Comparison of ENCODE assay signal across 9 cellular contexts in genomic region chr6:137045221-137045789, GRCh38. TPM values are rescaled to one million over a fixed set of nuclear protein-coding genes. Genes with fewer than 3 reads are reported as not detected.
A peak's percentile ranks its signal among the peaks of the same experiment; 100 is the strongest.
DNase-seq lines count a peak whose midpoint lies in the region; ATAC-seq and TF ChIP-seq lines count a peak whose summit lies in the region.
"Had no signal": no experiment of that assay in that cellular context is flagged by ENCODE, and none has a peak within 500 bp of the region (broad histone marks: within the 10 kb centered on the region; RNA-seq: fewer than 3 reads in every experiment).

No MANE protein-coding gene starts in this region.

- H3K9me3 Mint-ChIP-seq in H9 = no peaks in the 10 kb centered on the region

- CTCF ChIA-PET in Panc1 (lab: Charles Lee) = no interaction called here

- no peak overlapping the region for H2BK20ac ChIP-seq in H9 (ENCODE audit: low read depth, low read length, poor library complexity, severe bottlenecking)

- no peak overlapping the region for H4K5ac ChIP-seq in H9 (ENCODE audit: insufficient read length, low read depth, low read length)

- no peak overlapping the region for H3K27ac Mint-ChIP-seq in H9

- H3K36me3 ChIP-seq in Panc1 (ENCODE audit: control insufficient read depth, insufficient read depth, low read length) (no peaks in the 10 kb centered on the region), rectal smooth muscle tissue (ENCODE audit: control insufficient read depth, insufficient read depth, low read length) (no peaks in the 10 kb centered on the region)

- H3K4me3 ChIP-seq in Panc1 (ENCODE audit: low read depth in 2 of 2, low read length in 2 of 2) (no peak overlapping the region), rectal smooth muscle tissue (ENCODE audit: low read length) (peak overlapping the region; percentile 77)

- H4K20me1 ChIP-seq in H9 (ENCODE audit: control insufficient read depth, insufficient read depth, insufficient read length) = no peaks in the 10 kb centered on the region

- peaks cover 0 to 2% (median 0%) of the 10 kb centered on the region in 3 experiments; a peak in 1 of 7 replicates for H3K36me3 Mint-ChIP-seq in H9 (ENCODE audit: insufficient read depth in 1 of 3, low read depth in 3 of 3)

- TF ChIP-seq CTCF in H9 (conservative IDR thresholded peaks at IDR 0.05) = no peak
- no peak for TF ChIP-seq CTCF in Panc1 (IDR thresholded peaks at IDR 0.05)

- no peak overlapping the region for H2BK12ac ChIP-seq in H9 (ENCODE audit: insufficient read length, low read depth, low read length)

- no peak overlapping the region for H2AK5ac ChIP-seq in H9 (ENCODE audit: insufficient read length, low read length)

- no peaks in the 10 kb centered on the region for H3K79me1 ChIP-seq in H9 (ENCODE audit: insufficient read depth, low read depth, low read length, poor library complexity, severe bottlenecking)

- peaks cover 4% of the 10 kb centered on the region; the same call in 1 of the 2 replicates for H3K27me3 ChIP-seq in H9 (ENCODE audit: insufficient read depth, low read length)
- H3K27me3 ChIP-seq in Panc1 (ENCODE audit: control insufficient read depth, insufficient read depth, low read length) = peaks cover 46% of the 10 kb centered on the region
- peaks cover 3% of the 10 kb centered on the region for H3K27me3 ChIP-seq in rectal smooth muscle tissue (ENCODE audit: control insufficient read depth, insufficient read depth, low read length)

- in situ Hi-C loops in Panc1 (cut with HindIII; ENCODE audit: low pct_unique_long_range_greater_than_20kb, low sequenced_read_pairs) = no loop called here

- no peak overlapping the region for H2BK15ac ChIP-seq in H9 (ENCODE audit: low read depth, low read length)

- no peak overlapping the region for H3K18ac ChIP-seq in H9 (ENCODE audit: insufficient read length, low read depth, low read length)

- intact Hi-C loops in Panc1 (cut with micrococcal nuclease; ENCODE audit: unreplicated experiment) = no loop called here

- H3K27me3 Mint-ChIP-seq in H9 (ENCODE audit: low read depth) = peaks cover 71% of the 10 kb centered on the region

- ATAC-seq in Panc1 (peak; percentile 53), esophagus mucosa (peak; percentile 73), HG03175 (IDR thresholded peaks at IDR 0.05; ENCODE audit: unreplicated experiment) (no peak), GM19023 (IDR thresholded peaks at IDR 0.05; ENCODE audit: unreplicated experiment) (no peak)

- no TSS peak for BruUV-seq in Panc1 (replicated peaks; lab: Mats Ljungman, UMichigan)

- no peak overlapping the region for H3K4ac ChIP-seq in H9 (ENCODE audit: low read depth, low read length)

- no peak overlapping the region for H3K14ac ChIP-seq in H9 (ENCODE audit: insufficient read depth, low read length)

- no peaks in the 10 kb centered on the region for H3K4me1 ChIP-seq in H9 (ENCODE audit: insufficient read depth, low read length)
- H3K4me1 ChIP-seq in Panc1 (ENCODE audit: control insufficient read depth, insufficient read depth, low read length) = no peaks in the 10 kb centered on the region
- H3K4me1 ChIP-seq in rectal smooth muscle tissue (ENCODE audit: control insufficient read depth, insufficient read depth, low read length) = no peaks in the 10 kb centered on the region

- no peak overlapping the region for H4K91ac ChIP-seq in H9 (ENCODE audit: insufficient read length, low read depth, low read length)

- H3K4me1 Mint-ChIP-seq in H9 = peaks cover 5 to 6% of the 10 kb centered on the region in 2 experiments

- peak overlapping the region; percentile 48 to 57 for H3K4me3 Mint-ChIP-seq in H9

- H3K79me2 ChIP-seq in H9 (ENCODE audit: insufficient read depth, low read length) = no peaks in the 10 kb centered on the region

- no peak overlapping the region for H3K23ac ChIP-seq in H9 (ENCODE audit: insufficient read length, low read depth, low read length)

- H3K9ac ChIP-seq in H9 (ENCODE audit: extremely low read depth, insufficient read length, low read length) (no peak overlapping the region), rectal smooth muscle tissue (ENCODE audit: low read length) (no peak overlapping the region)

- H3T11ph ChIP-seq in H9 (ENCODE audit: low read length) = no peak overlapping the region

- H2BK5ac ChIP-seq in H9 (ENCODE audit: insufficient read length, low read length) = no peak overlapping the region

- H2AFZ ChIP-seq in H9 (ENCODE audit: low read length) = no peak overlapping the region

- H3K23me2 ChIP-seq in H9 (ENCODE audit: insufficient read length, low read depth, low read length, poor library complexity, severe bottlenecking) = no peaks in the 10 kb centered on the region

- H3K9me3 ChIP-seq in H9 (ENCODE audit: control insufficient read depth, low read depth, low read length) (no peaks in the 10 kb centered on the region), Panc1 (ENCODE audit: control insufficient read depth, insufficient read depth, low read depth, low read length) (no peaks in the 10 kb centered on the region)

- no CpG with 5 or more reads among the region's 7 CpGs for WGBS in H9 (ENCODE audit: extremely low coverage, insufficient read length, low lambda C conversion rate)

- H2BK120ac ChIP-seq in H9 (ENCODE audit: low read depth, low read length, poor library complexity, severe bottlenecking) = no peak overlapping the region

- no peak overlapping the region for H3K56ac ChIP-seq in H9 (ENCODE audit: insufficient read length, low read depth, low read length)

- POLR2A ChIA-PET in Panc1 (lab: Charles Lee) = no interaction called here

- no peak overlapping the region for H3K27ac ChIP-seq in H9 (ENCODE audit: insufficient read length, low read depth, low read length)
- no peak overlapping the region for H3K27ac ChIP-seq in Panc1 (ENCODE audit: low read length)
- H3K27ac ChIP-seq in rectal smooth muscle tissue (ENCODE audit: low read depth, low read length) = no peak overlapping the region

- DNase-seq in H9 = no peak
- no peak for DNase-seq in Panc1 (ENCODE audit: low read depth, low spot score)
- DNase-seq in GDM1 (lab: John Stamatoyannopoulos, UW) = no peak
- DNase-seq: activated naive CD4-positive, alpha-beta T cell had no signal

- no peak overlapping the region for H4K8ac ChIP-seq in H9 (replicated peaks; ENCODE audit: insufficient read length, low read depth, low read length)

- H3K4me2 ChIP-seq in H9 (ENCODE audit: insufficient read depth, insufficient read length, low read length) = peak overlapping the region; percentile 41

RNA-seq across cellular contexts. Expression of gene IL20RA, which starts 0.5 kb away (rescaled TPM):
- total RNA-seq in H9 (2021) (0.55 and 0.74 TPM in 2 replicates), Panc1 (2021; ENCODE audit: unreplicated experiment) (not detected), esophagus mucosa (13.3 TPM)
- not detected for polyA plus RNA-seq in Panc1 (2012; ENCODE audit: insufficient read length)
- total RNA-seq: T-helper 2 cell treated with Interferon-gamma antibody and Interleukin-4, amounts not matched to agents 100 ng/mL and 5 ng/mL, for 36 hours had no signal

Comparison
In these comparisons a context has a peak if more than half of its experiments do, and no peak if none do; other contexts are left out.
1. ATAC-seq: peak in Panc1 (single experiment) and esophagus mucosa (single experiment); none in HG03175 (single experiment) and GM19023 (single experiment).